1 cellular context compared by ENCODE assay signal in genomic region chr12:126397071-126397571, GRCh38.
TF ChIP-seq lines count a peak whose summit lies in the region.

No MANE protein-coding gene starts in this region.

TF ChIP-seq in GM23338, 12 proteins besides CTCF, POLR2A, EP300 and RAD21 (continued from another document):
- no peak for TF ChIP-seq ZNF462 (CRISPR knock-in tag; IDR thresholded peaks at IDR 0.05)
- no peak for TF ChIP-seq NANOG (IDR thresholded peaks at IDR 0.05; ENCODE audit: borderline replicate concordance)
